ENCODE assay signal across 14 cellular contexts in genomic region chr10:131513445-131513844, GRCh38.
DNase-seq lines count a peak whose midpoint lies in the region; ATAC-seq and TF ChIP-seq lines count a peak whose summit lies in the region.
"Had no signal": no experiment of that assay in that cellular context is flagged by ENCODE, and none has a peak within 500 bp of the region (broad histone marks: within the 10 kb centered on the region; RNA-seq: fewer than 3 reads in every experiment).

No MANE protein-coding gene starts in this region.

- H3F3A ChIP-seq in GM23248 (ENCODE audit: insufficient read depth) = peaks cover 5% of the 10 kb centered on the region; the same call in 1 of the 2 replicates

- in situ Hi-C loops in GM23248 (cut with MboI) = no loop called here
- in situ Hi-C loops in HAP-1 (cut with MboI; ENCODE audit: low sequenced_read_pairs) = no loop called here

- peak; percentile 49 for DNase-seq in GM23248
- peak; percentile 2 for DNase-seq in RPMI7951 (ENCODE audit: low read depth)
- DNase-seq in islet precursor cell = peak; percentile 74
- no peak for DNase-seq in HAP-1 (ENCODE audit: low spot score in 2 of 2)
- DNase-seq in mucosa of descending colon = no peak
- DNase-seq in stimulated activated CD8-positive, alpha-beta memory T cell treated with anti-CD3 and anti-CD28 coated beads, Interleukin-4, amount 100 ng/mL, for 48 hours = no peak
- DNase-seq: C1 segment of cervical spinal cord; CD4-positive, alpha-beta memory T cell; COR-L47; DMS153; DND-41; GF-D8; H9 had no signal

- no peaks in the 10 kb centered on the region for H3K9me3 ChIP-seq in GM23248 (ENCODE audit: low read depth)
- H3K9me3 ChIP-seq in HAP-1 = no peaks in the 10 kb centered on the region
- H3K9me3 ChIP-seq in mucosa of descending colon = peaks cover 9% of the 10 kb centered on the region

- no peak overlapping the region for H2AFZ ChIP-seq in GM23248

- H3K4me3 ChIP-seq in GM23248 (no peak overlapping the region), HAP-1 (no peak overlapping the region), mucosa of descending colon (no peak overlapping the region)

- intact Hi-C loops in mucosa of descending colon (cut with DNase I, micrococcal nuclease) = no loop called here

- H3K4me2 ChIP-seq in GM23248 (ENCODE audit: unreplicated experiment) = peak overlapping the region; percentile 60

- no peak overlapping the region for H3K9ac ChIP-seq in GM23248

- H3K9me2 ChIP-seq in GM23248 (ENCODE audit: insufficient read depth) = no peaks in the 10 kb centered on the region

- no peak overlapping the region for H3K27ac ChIP-seq in GM23248

- 19 to 27% methylated on average over 3 to 4 of the region's 4 CpGs for WGBS in GM23248 (ENCODE audit: low coverage in 1 of 2, low lambda C conversion rate in 2 of 2, missing lambda C conversion rate in 2 of 2), 2 experiments

- no peaks in the 10 kb centered on the region for H4K20me1 ChIP-seq in GM23248 (ENCODE audit: insufficient read depth)

- peaks cover 14% of the 10 kb centered on the region for H3K4me1 ChIP-seq in GM23248 (ENCODE audit: insufficient read depth)
- H3K4me1 ChIP-seq in HAP-1 = no peaks in the 10 kb centered on the region
- no peaks in the 10 kb centered on the region for H3K4me1 ChIP-seq in mucosa of descending colon (ENCODE audit: low read depth)

- no peaks in the 10 kb centered on the region for H3K36me3 ChIP-seq in GM23248 (ENCODE audit: low read depth)
- no peaks in the 10 kb centered on the region for H3K36me3 ChIP-seq in HAP-1 (replicated peaks)
- no peaks in the 10 kb centered on the region for H3K36me3 ChIP-seq in mucosa of descending colon (ENCODE audit: low read depth)

- ATAC-seq in HG03097 (IDR thresholded peaks at IDR 0.05; ENCODE audit: low FRiP score, unreplicated experiment) (no peak), mucosa of descending colon (no peak)

- TF ChIP-seq CTCF in mucosa of descending colon (IDR thresholded peaks at IDR 0.05) = no peak

- no peaks in the 10 kb centered on the region; the same call in 1 of the 2 replicates for H3K27me3 ChIP-seq in GM23248 (replicated peaks; ENCODE audit: insufficient read depth)
- no peaks in the 10 kb centered on the region for H3K27me3 ChIP-seq in HAP-1 (ENCODE audit: low read depth)

- no peaks in the 10 kb centered on the region for H3K79me2 ChIP-seq in GM23248 (ENCODE audit: insufficient read depth)

Comparison
In these comparisons a context has a peak if more than half of its experiments do, and no peak if none do; other contexts are left out.
1. DNase-seq: peak in GM23248 (single experiment), RPMI7951 (single experiment) and islet precursor cell (single experiment); none in HAP-1 (0 of 2), mucosa of descending colon (0 of 3) and stimulated activated CD8-positive, alpha-beta memory T cell treated with anti-CD3 and anti-CD28 coated beads, Interleukin-4, amount 100 ng/mL, for 48 hours (single experiment).